ENCODE assay signal across 19 cellular contexts in the genomic region with DNA sequence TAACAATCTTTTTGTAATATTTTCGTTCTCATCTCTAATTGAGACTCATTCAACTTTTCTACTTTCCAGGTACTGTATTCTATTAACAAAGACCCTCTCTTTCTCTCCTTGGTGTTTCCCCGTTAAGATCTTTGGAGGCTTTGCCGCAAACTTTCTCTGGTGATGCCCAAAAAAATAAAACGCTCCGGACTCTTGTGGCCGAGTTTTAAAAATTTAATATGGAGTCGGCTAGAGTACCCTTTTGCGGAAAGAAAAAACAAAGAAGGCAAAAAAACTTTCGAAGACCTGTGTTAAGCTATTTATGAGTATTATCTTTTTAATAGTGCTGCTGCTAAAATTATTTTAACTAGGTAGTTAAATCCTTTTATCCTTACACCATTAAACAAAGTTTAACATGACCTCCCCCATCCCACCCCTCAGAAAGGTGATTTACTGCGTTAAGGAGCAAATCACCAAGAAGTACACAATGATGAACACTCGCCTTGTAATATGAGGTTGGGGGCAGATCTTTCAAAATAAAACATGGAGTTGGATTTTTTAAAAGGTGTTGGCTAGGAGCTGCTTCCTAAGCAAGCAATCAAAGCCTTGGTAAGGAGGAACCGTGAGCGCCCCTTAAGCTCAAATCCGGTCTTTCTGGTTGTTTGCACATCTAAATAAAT. TPM values are rescaled to one million over a fixed set of nuclear protein-coding genes. Genes with fewer than 3 reads are reported as not detected.
A peak's percentile ranks its signal among the peaks of the same experiment; 100 is the strongest.
DNase-seq lines count a peak whose midpoint lies in the region; ATAC-seq, FAIRE-seq and TF ChIP-seq lines count a peak whose summit lies in the region.
"Had no signal": no experiment of that assay in that cellular context is flagged by ENCODE, and none has a peak within 500 bp of the region (broad histone marks: within the 10 kb centered on the region; RNA-seq: fewer than 3 reads in every experiment).

No MANE protein-coding gene starts in this region.

- H3K27me3 ChIP-seq in astrocyte (ENCODE audit: insufficient read depth, low read length): peaks cover 100% of the 10 kb centered on the region
- peaks cover 92% of the 10 kb centered on the region for H3K27me3 ChIP-seq in iPS-18a (ENCODE audit: control insufficient read depth, insufficient read depth, low read length)
- peaks cover 47 to 61% (median 59%) of the 10 kb centered on the region in 3 donors for H3K27me3 ChIP-seq in skeletal muscle tissue (ENCODE audit: control insufficient read depth in 3 of 3, insufficient read depth in 3 of 3, low read length in 3 of 3)
- H3K27me3 ChIP-seq: SJSA1 had no signal

- CTCF ChIA-PET in activated naive CD4-positive, alpha-beta T cell treated with anti-CD3 and anti-CD28 coated beads, Interleukin-2, amount 10 ng/mL, durations not matched to agents 7 days and 5 days (lab: Charles Lee): no interaction called here

- H3K4me1 ChIP-seq in astrocyte (ENCODE audit: insufficient read depth, low read length) (peaks cover 3% of the 10 kb centered on the region), iPS-18a (ENCODE audit: control insufficient read depth, low read depth, low read length) (peaks cover 15% of the 10 kb centered on the region), skeletal muscle tissue (ENCODE audit: control insufficient read depth in 3 of 3, insufficient read depth in 3 of 3, low read length in 3 of 3) (peaks cover 0 to 35% (median 2%) of the 10 kb centered on the region in 3 donors)
- H3K4me1 ChIP-seq: SJSA1 had no signal

- H3K9me3 Mint-ChIP-seq in activated naive CD4-positive, alpha-beta T cell treated with anti-CD3 and anti-CD28 coated beads, Interleukin-2, amount 10 ng/mL, durations not matched to agents 7 days and 5 days: no peaks in the 10 kb centered on the region
- peaks cover 8 to 9% of the 10 kb centered on the region in 2 donors for H3K9me3 Mint-ChIP-seq in activated naive CD4-positive, alpha-beta T cell treated with anti-CD3 and anti-CD28 coated beads, Interleukin-2, amount 50 U/mL, for 72 hours
- peaks cover 10% of the 10 kb centered on the region for H3K9me3 Mint-ChIP-seq in astrocyte (ENCODE audit: unreplicated experiment)
- H3K9me3 Mint-ChIP-seq: neural crest cell had no signal

- H2AFZ ChIP-seq in astrocyte (ENCODE audit: low read depth, low read length): no peak overlapping the region

- H3K9ac ChIP-seq in astrocyte (ENCODE audit: low read length) (no peak overlapping the region), iPS-18a (ENCODE audit: low read length) (no peak overlapping the region), skeletal muscle tissue (ENCODE audit: low read depth in 1 of 3, low read length in 3 of 3) (peak overlapping the region in 1 of 3 donors; percentile 92)

- no peaks in the 10 kb centered on the region for H3K79me2 ChIP-seq in astrocyte (ENCODE audit: insufficient read depth, low read length)

- H3K4me1 Mint-ChIP-seq in activated naive CD4-positive, alpha-beta T cell treated with anti-CD3 and anti-CD28 coated beads, Interleukin-2, amount 10 ng/mL, durations not matched to agents 7 days and 5 days: no peaks in the 10 kb centered on the region
- H3K4me1 Mint-ChIP-seq in astrocyte (ENCODE audit: low read depth, unreplicated experiment): no peaks in the 10 kb centered on the region

- H3K27ac Mint-ChIP-seq in activated naive CD4-positive, alpha-beta T cell treated with anti-CD3 and anti-CD28 coated beads, Interleukin-2, amount 10 ng/mL, durations not matched to agents 7 days and 5 days: peak overlapping the region; percentile 26
- peak overlapping the region in 1 of 2 donors; percentile 91 for H3K27ac Mint-ChIP-seq in activated naive CD4-positive, alpha-beta T cell treated with anti-CD3 and anti-CD28 coated beads, Interleukin-2, amount 50 U/mL, for 72 hours
- H3K27ac Mint-ChIP-seq in astrocyte (ENCODE audit: unreplicated experiment): peak overlapping the region; percentile 77

- no peak for TF ChIP-seq CTCF in astrocyte (IDR thresholded peaks at IDR 0.05; ENCODE audit: insufficient read depth, low read depth, low read length)

- H3K9me3 ChIP-seq in astrocyte (ENCODE audit: insufficient read depth, low read depth, low read length) (no peaks in the 10 kb centered on the region), iPS-18a (ENCODE audit: control insufficient read depth, low read depth, low read length) (no peaks in the 10 kb centered on the region), skeletal muscle tissue (ENCODE audit: control insufficient read depth in 3 of 3, low read length in 3 of 3) (no peaks in the 10 kb centered on the region)
- H3K9me3 ChIP-seq: SJSA1 had no signal

- no peak for ATAC-seq in activated naive CD4-positive, alpha-beta T cell treated with anti-CD3 and anti-CD28 coated beads, Interleukin-2, amount 50 U/mL, for 72 hours
- no peak for ATAC-seq in HG03439 (IDR thresholded peaks at IDR 0.05; ENCODE audit: unreplicated experiment)
- ATAC-seq: gastroesophageal sphincter, sciatic nerve had no signal

- H3K36me3 ChIP-seq in astrocyte (ENCODE audit: insufficient read depth, low read length) (no peaks in the 10 kb centered on the region), iPS-18a (ENCODE audit: control insufficient read depth, low read depth, low read length) (no peaks in the 10 kb centered on the region), skeletal muscle tissue (ENCODE audit: control insufficient read depth in 3 of 3, insufficient read depth in 3 of 3, low read length in 3 of 3) (peaks cover 0 to 2% (median 0%) of the 10 kb centered on the region in 3 donors)
- H3K36me3 ChIP-seq: gastroesophageal sphincter had no signal

- H3K27me3 Mint-ChIP-seq in activated naive CD4-positive, alpha-beta T cell treated with anti-CD3 and anti-CD28 coated beads, Interleukin-2, amount 10 ng/mL, durations not matched to agents 7 days and 5 days: no peaks in the 10 kb centered on the region
- H3K27me3 Mint-ChIP-seq in astrocyte (ENCODE audit: low read depth, unreplicated experiment): peaks cover 15% of the 10 kb centered on the region

- H4K20me1 ChIP-seq in astrocyte (ENCODE audit: insufficient read depth, low read length): peaks cover 3% of the 10 kb centered on the region

- no peak for FAIRE-seq in astrocyte (lab: Jason Lieb, UNC)

- peaks cover 17% of the 10 kb centered on the region for H3K36me3 Mint-ChIP-seq in activated naive CD4-positive, alpha-beta T cell treated with anti-CD3 and anti-CD28 coated beads, Interleukin-2, amount 10 ng/mL, durations not matched to agents 7 days and 5 days
- peaks cover 32 to 52% of the 10 kb centered on the region in 2 donors for H3K36me3 Mint-ChIP-seq in activated naive CD4-positive, alpha-beta T cell treated with anti-CD3 and anti-CD28 coated beads, Interleukin-2, amount 50 U/mL, for 72 hours
- no peaks in the 10 kb centered on the region for H3K36me3 Mint-ChIP-seq in astrocyte (ENCODE audit: low read depth, unreplicated experiment)

- DNase-seq in activated naive CD4-positive, alpha-beta T cell treated with anti-CD3 and anti-CD28 coated beads, Interleukin-2, amount 10 ng/mL, durations not matched to agents 7 days and 5 days: no peak
- no peak for DNase-seq in activated naive CD4-positive, alpha-beta T cell treated with anti-CD3 and anti-CD28 coated beads, Interleukin-2, amount 50 U/mL, for 72 hours (ENCODE audit: low spot score in 2 of 2)
- DNase-seq in astrocyte (ENCODE audit: low read depth): no peak
- no peak for DNase-seq in NCI-H526 treated with DMSO at 0.1 percent for 48 hours (lab: John Stamatoyannopoulos, UW)
- no peak for DNase-seq in iPS-NIHi11 (ENCODE audit: low spot score)
- DNase-seq: activated CD4-positive, alpha-beta T cell treated with anti-CD3 and anti-CD28 coated beads, Interleukin-2, amount 50 U/mL, for 4 hours; amniotic stem cell; GOT3; NCI-H1694 treated with DMSO at 0.1 percent for 48 hours; NCI-H446; substantia nigra had no signal

- H3K4me3 Mint-ChIP-seq in activated naive CD4-positive, alpha-beta T cell treated with anti-CD3 and anti-CD28 coated beads, Interleukin-2, amount 10 ng/mL, durations not matched to agents 7 days and 5 days: no peak overlapping the region
- no peak overlapping the region for H3K4me3 Mint-ChIP-seq in astrocyte (ENCODE audit: unreplicated experiment)
- H3K4me3 Mint-ChIP-seq: neural crest cell had no signal

- no peak overlapping the region for H3K27ac ChIP-seq in astrocyte (ENCODE audit: low read depth, low read length)
- no peak overlapping the region for H3K27ac ChIP-seq in iPS-18a (ENCODE audit: low read length)
- peak overlapping the region; percentile 92 for H3K27ac ChIP-seq in skeletal muscle tissue (ENCODE audit: low read depth, low read length)
- H3K27ac ChIP-seq: gastroesophageal sphincter, SJSA1 had no signal

- H3K4me3 ChIP-seq in astrocyte (ENCODE audit: insufficient read depth, low read depth, low read length): no peak overlapping the region
- H3K4me3 ChIP-seq in iPS-18a (ENCODE audit: low read length): peak overlapping the region; percentile 49
- peak overlapping the region in 1 of 3 donors; percentile 68 for H3K4me3 ChIP-seq in skeletal muscle tissue (ENCODE audit: low read length in 3 of 3)
- H3K4me3 ChIP-seq: gastroesophageal sphincter, SJSA1 had no signal

- H3K4me2 ChIP-seq in astrocyte (ENCODE audit: low read length): peak overlapping the region; percentile 53

RNA-seq across cellular contexts. Expression of a gene that starts 10.0 kb away (rescaled TPM):
- total RNA-seq in activated naive CD4-positive, alpha-beta T cell treated with anti-CD3 and anti-CD28 coated beads, Interleukin-2, amount 50 U/mL, for 72 hours: not detected
- total RNA-seq in astrocyte (not detected in 2 replicates), skeletal muscle tissue (1.6 TPM)
- total RNA-seq: gastroesophageal sphincter, mesenteric fat pad had no signal
